In the genomic region with DNA sequence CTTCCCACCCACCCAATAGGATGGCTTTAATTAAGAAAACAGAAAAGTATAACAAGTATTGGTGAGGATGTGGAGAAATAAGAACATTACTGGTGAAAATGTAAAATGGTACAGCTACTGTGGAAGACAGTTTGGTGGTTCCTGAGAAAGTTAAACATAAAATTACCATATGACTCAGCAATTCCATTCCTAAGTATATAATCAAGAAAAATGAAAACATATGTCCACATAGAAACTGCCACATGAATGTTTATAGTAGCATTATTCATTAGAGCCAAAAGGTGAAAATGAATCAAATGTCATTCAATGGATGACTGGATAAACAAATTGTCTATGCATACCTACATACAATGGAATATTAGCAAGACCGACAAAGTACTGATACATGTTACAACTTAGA, we compare ENCODE assay signal across 1 cellular context.
TF ChIP-seq lines count a peak whose summit lies in the region.

No MANE protein-coding gene starts in this region.

TF ChIP-seq in HepG2, 621 proteins besides CTCF, POLR2A, EP300 and RAD21:
- TF ChIP-seq, protein P1, sequence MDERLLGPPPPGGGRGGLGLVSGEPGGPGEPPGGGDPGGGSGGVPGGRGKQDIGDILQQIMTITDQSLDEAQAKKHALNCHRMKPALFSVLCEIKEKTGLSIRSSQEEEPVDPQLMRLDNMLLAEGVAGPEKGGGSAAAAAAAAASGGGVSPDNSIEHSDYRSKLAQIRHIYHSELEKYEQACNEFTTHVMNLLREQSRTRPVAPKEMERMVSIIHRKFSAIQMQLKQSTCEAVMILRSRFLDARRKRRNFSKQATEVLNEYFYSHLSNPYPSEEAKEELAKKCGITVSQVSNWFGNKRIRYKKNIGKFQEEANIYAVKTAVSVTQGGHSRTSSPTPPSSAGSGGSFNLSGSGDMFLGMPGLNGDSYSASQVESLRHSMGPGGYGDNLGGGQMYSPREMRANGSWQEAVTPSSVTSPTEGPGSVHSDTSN (CRISPR knock-in tag; IDR thresholded peaks at IDR 0.05) = no peak
- no peak for TF ChIP-seq BRD4 (CRISPR knock-in tag; IDR thresholded peaks at IDR 0.05)
- no peak for TF ChIP-seq SMAD9 (CRISPR knock-in tag; IDR thresholded peaks at IDR 0.05)
- TF ChIP-seq MAFK (conservative IDR thresholded peaks at IDR 0.05 in 1 of 2, IDR thresholded peaks at IDR 0.05 in 1 of 2; ENCODE audit: low read length in 2 of 2) = peak in 1 of 2 experiments; percentile 22; a peak in 2 of 4 replicates
- TF ChIP-seq, protein P2, sequence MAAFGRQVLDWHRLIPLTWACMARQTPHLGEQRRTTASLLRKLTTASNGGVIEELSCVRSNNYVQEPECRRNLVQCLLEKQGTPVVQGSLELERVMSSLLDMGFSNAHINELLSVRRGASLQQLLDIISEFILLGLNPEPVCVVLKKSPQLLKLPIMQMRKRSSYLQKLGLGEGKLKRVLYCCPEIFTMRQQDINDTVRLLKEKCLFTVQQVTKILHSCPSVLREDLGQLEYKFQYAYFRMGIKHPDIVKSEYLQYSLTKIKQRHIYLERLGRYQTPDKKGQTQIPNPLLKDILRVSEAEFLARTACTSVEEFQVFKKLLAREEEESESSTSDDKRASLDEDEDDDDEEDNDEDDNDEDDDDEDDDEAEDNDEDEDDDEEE (CRISPR knock-in tag; IDR thresholded peaks at IDR 0.05) = no peak
- no peak for TF ChIP-seq FOXO1 (CRISPR knock-in tag; IDR thresholded peaks at IDR 0.05)
- no peak for TF ChIP-seq SMC3 (IDR thresholded peaks at IDR 0.05; ENCODE audit: low read length)
- peak; percentile 56; the same call in 1 of the 2 replicates for TF ChIP-seq NFE2L2 (IDR thresholded peaks at IDR 0.05; ENCODE audit: low read length)
- TF ChIP-seq, protein P3, sequence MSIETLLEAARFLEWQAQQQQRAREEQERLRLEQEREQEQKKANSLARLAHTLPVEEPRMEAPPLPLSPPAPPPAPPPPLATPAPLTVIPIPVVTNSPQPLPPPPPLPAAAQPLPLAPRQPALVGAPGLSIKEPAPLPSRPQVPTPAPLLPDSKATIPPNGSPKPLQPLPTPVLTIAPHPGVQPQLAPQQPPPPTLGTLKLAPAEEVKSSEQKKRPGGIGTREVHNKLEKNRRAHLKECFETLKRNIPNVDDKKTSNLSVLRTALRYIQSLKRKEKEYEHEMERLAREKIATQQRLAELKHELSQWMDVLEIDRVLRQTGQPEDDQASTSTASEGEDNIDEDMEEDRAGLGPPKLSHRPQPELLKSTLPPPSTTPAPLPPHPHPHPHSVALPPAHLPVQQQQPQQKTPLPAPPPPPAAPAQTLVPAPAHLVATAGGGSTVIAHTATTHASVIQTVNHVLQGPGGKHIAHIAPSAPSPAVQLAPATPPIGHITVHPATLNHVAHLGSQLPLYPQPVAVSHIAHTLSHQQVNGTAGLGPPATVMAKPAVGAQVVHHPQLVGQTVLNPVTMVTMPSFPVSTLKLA (IDR thresholded peaks at IDR 0.05) = no peak
- TF ChIP-seq, protein P4, sequence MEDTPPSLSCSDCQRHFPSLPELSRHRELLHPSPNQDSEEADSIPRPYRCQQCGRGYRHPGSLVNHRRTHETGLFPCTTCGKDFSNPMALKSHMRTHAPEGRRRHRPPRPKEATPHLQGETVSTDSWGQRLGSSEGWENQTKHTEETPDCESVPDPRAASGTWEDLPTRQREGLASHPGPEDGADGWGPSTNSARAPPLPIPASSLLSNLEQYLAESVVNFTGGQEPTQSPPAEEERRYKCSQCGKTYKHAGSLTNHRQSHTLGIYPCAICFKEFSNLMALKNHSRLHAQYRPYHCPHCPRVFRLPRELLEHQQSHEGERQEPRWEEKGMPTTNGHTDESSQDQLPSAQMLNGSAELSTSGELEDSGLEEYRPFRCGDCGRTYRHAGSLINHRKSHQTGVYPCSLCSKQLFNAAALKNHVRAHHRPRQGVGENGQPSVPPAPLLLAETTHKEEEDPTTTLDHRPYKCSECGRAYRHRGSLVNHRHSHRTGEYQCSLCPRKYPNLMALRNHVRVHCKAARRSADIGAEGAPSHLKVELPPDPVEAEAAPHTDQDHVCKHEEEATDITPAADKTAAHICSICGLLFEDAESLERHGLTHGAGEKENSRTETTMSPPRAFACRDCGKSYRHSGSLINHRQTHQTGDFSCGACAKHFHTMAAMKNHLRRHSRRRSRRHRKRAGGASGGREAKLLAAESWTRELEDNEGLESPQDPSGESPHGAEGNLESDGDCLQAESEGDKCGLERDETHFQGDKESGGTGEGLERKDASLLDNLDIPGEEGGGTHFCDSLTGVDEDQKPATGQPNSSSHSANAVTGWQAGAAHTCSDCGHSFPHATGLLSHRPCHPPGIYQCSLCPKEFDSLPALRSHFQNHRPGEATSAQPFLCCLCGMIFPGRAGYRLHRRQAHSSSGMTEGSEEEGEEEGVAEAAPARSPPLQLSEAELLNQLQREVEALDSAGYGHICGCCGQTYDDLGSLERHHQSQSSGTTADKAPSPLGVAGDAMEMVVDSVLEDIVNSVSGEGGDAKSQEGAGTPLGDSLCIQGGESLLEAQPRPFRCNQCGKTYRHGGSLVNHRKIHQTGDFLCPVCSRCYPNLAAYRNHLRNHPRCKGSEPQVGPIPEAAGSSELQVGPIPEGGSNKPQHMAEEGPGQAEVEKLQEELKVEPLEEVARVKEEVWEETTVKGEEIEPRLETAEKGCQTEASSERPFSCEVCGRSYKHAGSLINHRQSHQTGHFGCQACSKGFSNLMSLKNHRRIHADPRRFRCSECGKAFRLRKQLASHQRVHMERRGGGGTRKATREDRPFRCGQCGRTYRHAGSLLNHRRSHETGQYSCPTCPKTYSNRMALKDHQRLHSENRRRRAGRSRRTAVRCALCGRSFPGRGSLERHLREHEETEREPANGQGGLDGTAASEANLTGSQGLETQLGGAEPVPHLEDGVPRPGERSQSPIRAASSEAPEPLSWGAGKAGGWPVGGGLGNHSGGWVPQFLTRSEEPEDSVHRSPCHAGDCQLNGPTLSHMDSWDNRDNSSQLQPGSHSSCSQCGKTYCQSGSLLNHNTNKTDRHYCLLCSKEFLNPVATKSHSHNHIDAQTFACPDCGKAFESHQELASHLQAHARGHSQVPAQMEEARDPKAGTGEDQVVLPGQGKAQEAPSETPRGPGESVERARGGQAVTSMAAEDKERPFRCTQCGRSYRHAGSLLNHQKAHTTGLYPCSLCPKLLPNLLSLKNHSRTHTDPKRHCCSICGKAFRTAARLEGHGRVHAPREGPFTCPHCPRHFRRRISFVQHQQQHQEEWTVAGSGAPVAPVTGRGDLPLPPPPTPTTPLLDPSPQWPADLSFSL (CRISPR knock-in tag; IDR thresholded peaks at IDR 0.05) = no peak
- TF ChIP-seq, protein P5, sequence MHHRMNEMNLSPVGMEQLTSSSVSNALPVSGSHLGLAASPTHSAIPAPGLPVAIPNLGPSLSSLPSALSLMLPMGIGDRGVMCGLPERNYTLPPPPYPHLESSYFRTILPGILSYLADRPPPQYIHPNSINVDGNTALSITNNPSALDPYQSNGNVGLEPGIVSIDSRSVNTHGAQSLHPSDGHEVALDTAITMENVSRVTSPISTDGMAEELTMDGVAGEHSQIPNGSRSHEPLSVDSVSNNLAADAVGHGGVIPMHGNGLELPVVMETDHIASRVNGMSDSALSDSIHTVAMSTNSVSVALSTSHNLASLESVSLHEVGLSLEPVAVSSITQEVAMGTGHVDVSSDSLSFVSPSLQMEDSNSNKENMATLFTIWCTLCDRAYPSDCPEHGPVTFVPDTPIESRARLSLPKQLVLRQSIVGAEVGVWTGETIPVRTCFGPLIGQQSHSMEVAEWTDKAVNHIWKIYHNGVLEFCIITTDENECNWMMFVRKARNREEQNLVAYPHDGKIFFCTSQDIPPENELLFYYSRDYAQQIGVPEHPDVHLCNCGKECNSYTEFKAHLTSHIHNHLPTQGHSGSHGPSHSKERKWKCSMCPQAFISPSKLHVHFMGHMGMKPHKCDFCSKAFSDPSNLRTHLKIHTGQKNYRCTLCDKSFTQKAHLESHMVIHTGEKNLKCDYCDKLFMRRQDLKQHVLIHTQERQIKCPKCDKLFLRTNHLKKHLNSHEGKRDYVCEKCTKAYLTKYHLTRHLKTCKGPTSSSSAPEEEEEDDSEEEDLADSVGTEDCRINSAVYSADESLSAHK (CRISPR knock-in tag; IDR thresholded peaks at IDR 0.05; ENCODE audit: borderline replicate concordance) = no peak
- TF ChIP-seq, protein P6, sequence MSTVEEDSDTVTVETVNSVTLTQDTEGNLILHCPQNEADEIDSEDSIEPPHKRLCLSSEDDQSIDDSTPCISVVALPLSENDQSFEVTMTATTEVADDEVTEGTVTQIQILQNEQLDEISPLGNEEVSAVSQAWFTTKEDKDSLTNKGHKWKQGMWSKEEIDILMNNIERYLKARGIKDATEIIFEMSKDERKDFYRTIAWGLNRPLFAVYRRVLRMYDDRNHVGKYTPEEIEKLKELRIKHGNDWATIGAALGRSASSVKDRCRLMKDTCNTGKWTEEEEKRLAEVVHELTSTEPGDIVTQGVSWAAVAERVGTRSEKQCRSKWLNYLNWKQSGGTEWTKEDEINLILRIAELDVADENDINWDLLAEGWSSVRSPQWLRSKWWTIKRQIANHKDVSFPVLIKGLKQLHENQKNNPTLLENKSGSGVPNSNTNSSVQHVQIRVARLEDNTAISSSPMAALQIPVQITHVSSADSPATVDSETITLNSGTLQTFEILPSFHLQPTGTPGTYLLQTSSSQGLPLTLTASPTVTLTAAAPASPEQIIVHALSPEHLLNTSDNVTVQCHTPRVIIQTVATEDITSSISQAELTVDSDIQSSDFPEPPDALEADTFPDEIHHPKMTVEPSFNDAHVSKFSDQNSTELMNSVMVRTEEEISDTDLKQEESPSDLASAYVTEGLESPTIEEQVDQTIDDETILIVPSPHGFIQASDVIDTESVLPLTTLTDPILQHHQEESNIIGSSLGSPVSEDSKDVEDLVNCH (CRISPR knock-in tag; IDR thresholded peaks at IDR 0.05) = no peak
- TF ChIP-seq, protein P7, sequence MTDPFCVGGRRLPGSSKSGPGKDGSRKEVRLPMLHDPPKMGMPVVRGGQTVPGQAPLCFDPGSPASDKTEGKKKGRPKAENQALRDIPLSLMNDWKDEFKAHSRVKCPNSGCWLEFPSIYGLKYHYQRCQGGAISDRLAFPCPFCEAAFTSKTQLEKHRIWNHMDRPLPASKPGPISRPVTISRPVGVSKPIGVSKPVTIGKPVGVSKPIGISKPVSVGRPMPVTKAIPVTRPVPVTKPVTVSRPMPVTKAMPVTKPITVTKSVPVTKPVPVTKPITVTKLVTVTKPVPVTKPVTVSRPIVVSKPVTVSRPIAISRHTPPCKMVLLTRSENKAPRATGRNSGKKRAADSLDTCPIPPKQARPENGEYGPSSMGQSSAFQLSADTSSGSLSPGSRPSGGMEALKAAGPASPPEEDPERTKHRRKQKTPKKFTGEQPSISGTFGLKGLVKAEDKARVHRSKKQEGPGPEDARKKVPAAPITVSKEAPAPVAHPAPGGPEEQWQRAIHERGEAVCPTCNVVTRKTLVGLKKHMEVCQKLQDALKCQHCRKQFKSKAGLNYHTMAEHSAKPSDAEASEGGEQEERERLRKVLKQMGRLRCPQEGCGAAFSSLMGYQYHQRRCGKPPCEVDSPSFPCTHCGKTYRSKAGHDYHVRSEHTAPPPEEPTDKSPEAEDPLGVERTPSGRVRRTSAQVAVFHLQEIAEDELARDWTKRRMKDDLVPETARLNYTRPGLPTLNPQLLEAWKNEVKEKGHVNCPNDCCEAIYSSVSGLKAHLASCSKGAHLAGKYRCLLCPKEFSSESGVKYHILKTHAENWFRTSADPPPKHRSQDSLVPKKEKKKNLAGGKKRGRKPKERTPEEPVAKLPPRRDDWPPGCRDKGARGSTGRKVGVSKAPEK (CRISPR knock-in tag; IDR thresholded peaks at IDR 0.05; ENCODE audit: borderline replicate concordance) = no peak
